1 cellular context compared by ENCODE assay signal in genomic region chr4:121764303-121764701, GRCh38.
TF ChIP-seq lines count a peak whose summit lies in the region.

No MANE protein-coding gene starts in this region.

TF ChIP-seq in WTC11, 78 proteins besides CTCF, POLR2A, EP300 and RAD21 (continued from another document):
- TF ChIP-seq ZSCAN18 (CRISPR knock-in tag; IDR thresholded peaks at IDR 0.05) = no peak
- TF ChIP-seq, protein P1, sequence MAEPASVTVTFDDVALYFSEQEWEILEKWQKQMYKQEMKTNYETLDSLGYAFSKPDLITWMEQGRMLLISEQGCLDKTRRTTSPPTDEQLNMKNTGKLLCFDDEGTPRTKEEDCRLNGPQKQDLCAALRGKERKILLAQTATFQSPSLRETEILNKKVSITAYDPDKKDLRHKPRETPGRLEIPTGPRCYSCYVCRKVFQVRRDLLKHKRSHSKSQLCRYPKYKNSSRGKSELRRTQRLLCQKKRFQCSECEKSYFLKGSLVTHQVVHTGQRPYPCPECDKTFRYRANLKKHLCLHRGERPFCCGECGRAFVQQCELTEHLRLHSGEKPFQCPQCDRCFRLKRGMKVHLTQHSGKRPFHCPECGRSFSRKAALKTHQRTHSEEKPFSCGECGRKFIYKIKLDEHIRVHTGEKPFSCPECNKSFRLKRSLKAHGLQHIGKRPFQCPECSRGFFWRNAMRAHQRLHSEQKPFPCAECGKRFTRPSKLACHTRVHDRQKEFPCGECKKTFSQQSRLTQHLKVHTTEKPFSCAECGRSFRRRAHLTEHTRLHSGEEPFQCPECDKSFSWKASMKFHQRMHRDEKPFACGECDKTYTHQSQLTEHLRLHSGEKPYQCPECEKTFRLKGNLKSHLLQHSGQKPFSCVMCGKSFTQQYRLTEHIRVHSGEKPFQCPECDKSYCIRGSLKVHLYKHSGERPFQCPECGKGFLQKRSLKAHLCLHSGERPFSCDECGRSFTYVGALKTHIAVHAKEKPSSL (CRISPR knock-in tag; conservative IDR thresholded peaks at IDR 0.05) = no peak
